In genomic region chr14:68458840-68459469, GRCh38 we compare ENCODE assay signal across 9 cellular contexts.
DNase-seq lines count a peak whose midpoint lies in the region; ATAC-seq lines count a peak whose summit lies in the region.
"Had no signal": no experiment of that assay in that cellular context is flagged by ENCODE, and none has a peak within 500 bp of the region (broad histone marks: within the 10 kb centered on the region; RNA-seq: fewer than 3 reads in every experiment).

No MANE protein-coding gene starts in this region.

- intact Hi-C loops in left ventricle myocardium superior (cut with micrococcal nuclease) = no loop called here

- ATAC-seq in left ventricle myocardium superior (peak; percentile 63), HG03196 (IDR thresholded peaks at IDR 0.05; ENCODE audit: unreplicated experiment) (no peak), HG03378 (IDR thresholded peaks at IDR 0.05; ENCODE audit: unreplicated experiment) (no peak)

- peak overlapping the region in 1 of 3 donors; percentile 8 for H3K9ac ChIP-seq in skeletal muscle tissue (ENCODE audit: low read depth in 1 of 3, low read length in 3 of 3)

- no peaks in the 10 kb centered on the region for H3K9me3 ChIP-seq in SJSA1 (replicated peaks)
- H3K9me3 ChIP-seq in skeletal muscle tissue (ENCODE audit: control insufficient read depth in 3 of 3, low read length in 3 of 3) = peaks cover 0 to 4% (median 2%) of the 10 kb centered on the region in 3 donors
- no peaks in the 10 kb centered on the region for H3K9me3 ChIP-seq in effector memory CD4-positive, alpha-beta T cell (ENCODE audit: control insufficient read depth, low read length)

- no peak overlapping the region for H3K4me3 ChIP-seq in SJSA1
- peak overlapping the region in 1 of 3 donors; percentile 25 for H3K4me3 ChIP-seq in skeletal muscle tissue (ENCODE audit: low read length in 3 of 3)
- H3K4me3 ChIP-seq in effector memory CD4-positive, alpha-beta T cell (ENCODE audit: insufficient read depth, low read depth, low read length, poor library complexity, severe bottlenecking) = no peak overlapping the region

- no peaks in the 10 kb centered on the region for H3K36me3 ChIP-seq in SJSA1
- H3K36me3 ChIP-seq in skeletal muscle tissue (ENCODE audit: control insufficient read depth in 3 of 3, insufficient read depth in 3 of 3, low read length in 3 of 3) = no peaks in the 10 kb centered on the region
- no peaks in the 10 kb centered on the region for H3K36me3 ChIP-seq in effector memory CD4-positive, alpha-beta T cell (ENCODE audit: control insufficient read depth, insufficient read depth, low read length)

- no peaks in the 10 kb centered on the region for H3K27me3 ChIP-seq in SJSA1 (replicated peaks)
- no peaks in the 10 kb centered on the region for H3K27me3 ChIP-seq in skeletal muscle tissue (ENCODE audit: control insufficient read depth in 3 of 3, insufficient read depth in 3 of 3, low read length in 3 of 3)
- no peaks in the 10 kb centered on the region for H3K27me3 ChIP-seq in effector memory CD4-positive, alpha-beta T cell (replicated peaks; ENCODE audit: control insufficient read depth, insufficient read depth, low read length, poor library complexity, severe bottlenecking)

- H3K4me1 ChIP-seq in SJSA1 (replicated peaks) = peaks cover 16% of the 10 kb centered on the region
- H3K4me1 ChIP-seq in skeletal muscle tissue (ENCODE audit: control insufficient read depth in 3 of 3, insufficient read depth in 3 of 3, low read length in 3 of 3) = peaks cover 24 to 34% (median 25%) of the 10 kb centered on the region in 3 donors
- H3K4me1 ChIP-seq in effector memory CD4-positive, alpha-beta T cell (ENCODE audit: control insufficient read depth, insufficient read depth, low read length, poor library complexity, severe bottlenecking) = no peaks in the 10 kb centered on the region

- DNase-seq in GM04503 (ENCODE audit: low read depth) = peak; percentile 66
- peak; percentile 79 to 81 for DNase-seq in SJSA1 (ENCODE audit: low read depth in 1 of 2, low spot score in 2 of 2)
- DNase-seq in left ventricle myocardium superior = no peak
- DNase-seq in Kasumi-1 (lab: John Stamatoyannopoulos, UW) = no peak
- DNase-seq in effector memory CD4-positive, alpha-beta T cell = no peak

- peak overlapping the region; percentile 84 for H3K27ac ChIP-seq in SJSA1
- H3K27ac ChIP-seq in skeletal muscle tissue (ENCODE audit: low read depth, low read length) = peak overlapping the region; percentile 68
- H3K27ac ChIP-seq in effector memory CD4-positive, alpha-beta T cell (ENCODE audit: insufficient read depth, low read length, poor library complexity, severe bottlenecking) = no peak overlapping the region
- H3K27ac ChIP-seq: HL-60 had no signal

Comparison
In these comparisons a context has a peak if more than half of its experiments do, and no peak if none do; other contexts are left out.
1. DNase-seq: peak in GM04503 (single experiment) and SJSA1 (2 of 2); none in left ventricle myocardium superior (single experiment), Kasumi-1 (0 of 2) and effector memory CD4-positive, alpha-beta T cell (0 of 3).